Comparison of ENCODE assay signal across 16 cellular contexts in the genomic region with DNA sequence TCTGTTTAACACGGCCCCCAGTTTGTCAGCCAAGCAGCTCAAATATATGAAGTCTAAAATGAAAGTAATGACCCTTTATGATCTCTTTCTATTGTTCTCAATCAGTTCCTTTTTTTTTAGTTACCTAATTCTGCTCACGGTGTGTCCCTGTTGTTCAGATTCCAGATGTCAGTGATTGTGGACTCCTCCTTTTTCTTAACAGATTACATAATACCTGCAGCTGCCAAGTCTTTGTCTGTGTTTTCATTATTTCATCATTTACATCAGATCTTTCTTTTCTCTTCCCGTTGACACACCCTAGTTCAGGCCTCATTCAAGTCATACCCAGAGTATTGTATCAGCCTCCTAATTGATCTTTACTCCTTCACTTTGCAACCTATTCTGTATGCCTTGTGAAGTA. TPM values are rescaled to one million over a fixed set of nuclear protein-coding genes. Genes with fewer than 3 reads are reported as not detected.
DNase-seq lines count a peak whose midpoint lies in the region; ATAC-seq and TF ChIP-seq lines count a peak whose summit lies in the region.
"Had no signal": no experiment of that assay in that cellular context is flagged by ENCODE, and none has a peak within 500 bp of the region (broad histone marks: within the 10 kb centered on the region; RNA-seq: fewer than 3 reads in every experiment).

No MANE protein-coding gene starts in this region.

- TF ChIP-seq CTCF in choroid plexus epithelial cell (conservative IDR thresholded peaks at IDR 0.05; ENCODE audit: low read depth, low read length) (no peak), type B pancreatic cell (conservative IDR thresholded peaks at IDR 0.05) (no peak)

- peak; percentile 6 for DNase-seq in NCI-H2029 treated with DMSO at 0.1 percent for 48 hours (lab: John Stamatoyannopoulos, UW)
- DNase-seq in NCI-H2029 (lab: John Stamatoyannopoulos, UW): no peak
- DNase-seq in NCI-H69 (lab: John Stamatoyannopoulos, UW): peak; percentile 70
- DNase-seq in choroid plexus epithelial cell (ENCODE audit: low read depth): peak; percentile 47
- peak; percentile 29 for DNase-seq in myocyte (ENCODE audit: low read depth)
- DNase-seq in type B pancreatic cell (ENCODE audit: extremely low spot score, unreplicated experiment): no peak
- DNase-seq in stimulated activated CD4-positive, alpha-beta T cell treated with anti-CD3 and anti-CD28 coated beads, Interleukin-4, amount 100 ng/mL, for 1 hour: no peak
- no peak for DNase-seq in Right ventricle myocardium superior
- DNase-seq: 8988T; activated CD8-positive, alpha-beta T cell treated with anti-CD3 and anti-CD28 coated beads for 36 hours; activated naive CD4-positive, alpha-beta T cell; erythroblast; mucosa of descending colon; stimulated activated CD8-positive, alpha-beta memory T cell treated with anti-CD3 and anti-CD28 coated beads, Interleukin-4, amount 100 ng/mL, for 48 hours; upper lobe of left lung had no signal

- H3K4me3 Mint-ChIP-seq in type B pancreatic cell: no peak overlapping the region
- H3K4me3 Mint-ChIP-seq: activated CD8-positive, alpha-beta T cell treated with anti-CD3 and anti-CD28 coated beads for 36 hours had no signal

- intact Hi-C loops in Right ventricle myocardium superior (cut with DNase I): no loop called here

- H3K4me1 Mint-ChIP-seq in type B pancreatic cell (ENCODE audit: unreplicated experiment): no peaks in the 10 kb centered on the region

- ATAC-seq in Right ventricle myocardium superior (ENCODE audit: poor library complexity): no peak
- ATAC-seq: activated CD8-positive, alpha-beta T cell treated with anti-CD3 and anti-CD28 coated beads for 36 hours; mucosa of descending colon had no signal

- no peak overlapping the region for H3K4me3 ChIP-seq in choroid plexus epithelial cell (ENCODE audit: low read depth, low read length)
- H3K4me3 ChIP-seq: cardiac muscle cell, mucosa of descending colon, upper lobe of left lung had no signal

- peaks cover 10% of the 10 kb centered on the region for H3K36me3 Mint-ChIP-seq in type B pancreatic cell

- no peak overlapping the region for H3K27ac Mint-ChIP-seq in type B pancreatic cell
- H3K27ac Mint-ChIP-seq: activated CD8-positive, alpha-beta T cell treated with anti-CD3 and anti-CD28 coated beads for 36 hours had no signal

- no peaks in the 10 kb centered on the region for H3K9me3 Mint-ChIP-seq in type B pancreatic cell
- H3K9me3 Mint-ChIP-seq: activated CD8-positive, alpha-beta T cell treated with anti-CD3 and anti-CD28 coated beads for 36 hours had no signal

- no peaks in the 10 kb centered on the region for H3K27me3 Mint-ChIP-seq in type B pancreatic cell
- H3K27me3 Mint-ChIP-seq: activated CD8-positive, alpha-beta T cell treated with anti-CD3 and anti-CD28 coated beads for 36 hours had no signal

RNA-seq across cellular contexts. Expression of a gene that starts 56.1 kb away (rescaled TPM):
- 34.0 and 40.3 TPM in 2 replicates for total RNA-seq in myocyte
- 35.6 TPM for polyA plus RNA-seq in myocyte (2012)
- 28.1 and 35.7 TPM in 2 replicates for total RNA-seq in type B pancreatic cell (ENCODE audit: low replicate concordance)
- 14.7 TPM for total RNA-seq in Right ventricle myocardium superior

Comparison
In these comparisons a context has a peak if more than half of its experiments do, and no peak if none do; other contexts are left out.
1. DNase-seq: peak in NCI-H2029 treated with DMSO at 0.1 percent for 48 hours (single experiment), NCI-H69 (single experiment), choroid plexus epithelial cell (single experiment) and myocyte (single experiment); none in NCI-H2029 (single experiment), type B pancreatic cell (single experiment), stimulated activated CD4-positive, alpha-beta T cell treated with anti-CD3 and anti-CD28 coated beads, Interleukin-4, amount 100 ng/mL, for 1 hour (single experiment) and Right ventricle myocardium superior (single experiment).